20 cellular contexts compared by ENCODE assay signal in genomic region chr7:69736411-69736810, GRCh38.
"Had no signal": no experiment of that assay in that cellular context is flagged by ENCODE, and none has a peak within 500 bp of the region (broad histone marks: within the 10 kb centered on the region; RNA-seq: fewer than 3 reads in every experiment).

No MANE protein-coding gene starts in this region.

- DNase-seq: activated B cell treated with CpG ODN at 0.5 μM for 24 hours; activated CD4-positive, alpha-beta T cell treated with anti-CD3 and anti-CD28 coated beads for 48 hours; activated CD8-positive, alpha-beta T cell treated with anti-CD3 and anti-CD28 coated beads for 36 hours; activated effector memory CD4-positive, alpha-beta T cell treated with Interleukin-2 at 50 U/mL for 16 hours; activated naive CD4-positive, alpha-beta T cell treated with anti-CD3 and anti-CD28 coated beads, Interleukin-2, amount 50 U/mL, for 16 hours; activated T-cell treated with anti-CD3 and anti-CD28 coated beads, Interleukin-2, amount 50 U/mL, for 4 hours; dermis blood vessel endothelial cell; effector memory CD8-positive, alpha-beta T cell; foreskin keratinocyte; head of caudate nucleus; immature natural killer cell; mesenchymal stem cell; natural killer cell; stimulated activated CD4-positive, alpha-beta T cell treated with anti-CD3 and anti-CD28 coated beads, Interleukin-15, amount 100 ng/mL, for 24 hours; stimulated activated CD4-positive, alpha-beta T cell treated with anti-CD3 and anti-CD28 coated beads, Interleukin-4, amount 100 ng/mL, for 1 hour; stimulated activated naive CD4-positive, alpha-beta T cell; tibial artery; uterus had no signal

- FAIRE-seq: astrocyte, bronchial epithelial cell had no signal
